24 cellular contexts compared by ENCODE assay signal in genomic region chr2:241415196-241415595, GRCh38.
"Had no signal": no experiment of that assay in that cellular context is flagged by ENCODE, and none has a peak within 500 bp of the region (broad histone marks: within the 10 kb centered on the region; RNA-seq: fewer than 3 reads in every experiment).

No MANE protein-coding gene starts in this region.

- H3K4me1 ChIP-seq: ascending aorta, body of pancreas, Peyer's patch had no signal

- H3K9me3 Mint-ChIP-seq: activated CD8-positive, alpha-beta T cell treated with anti-CD3 and anti-CD28 coated beads for 36 hours; activated naive CD4-positive, alpha-beta T cell treated with anti-CD3 and anti-CD28 coated beads, Interleukin-2, amount 10 ng/mL, durations not matched to agents 7 days and 5 days; activated T-cell treated with anti-CD3 and anti-CD28 coated beads, Interleukin-2, amount 50 U/mL, for 72 hours; activated T-helper 2 cell treated with anti-CD3 and anti-CD28 coated beads, Interferon-gamma antibody, Interleukin-2, Interleukin-4, amounts not matched to agents 10 μg/mL and 5 μg/mL and 100 μg/mL, durations not matched to agents 14 hours and 24 hours and 36 hours; T-helper 1 cell treated with Interleukin-12 subunit alpha and Interleukin-12 subunit beta and Interleukin-4 antibody, amounts not matched to agents 30 μg/mL and 1 μg/mL, for 36 hours had no signal

- H3K27me3 Mint-ChIP-seq: activated CD8-positive, alpha-beta T cell treated with anti-CD3 and anti-CD28 coated beads for 36 hours; activated naive CD4-positive, alpha-beta T cell treated with anti-CD3 and anti-CD28 coated beads, Interleukin-2, amount 10 ng/mL, durations not matched to agents 7 days and 5 days had no signal

- DNase-seq: activated CD4-positive, alpha-beta T cell treated with anti-CD3 and anti-CD28 coated beads for 4 hours; activated CD8-positive, alpha-beta memory T cell treated with anti-CD3 and anti-CD28 coated beads, Interleukin-2, amount 50 U/mL, for 4 hours; activated CD8-positive, alpha-beta T cell treated with anti-CD3 and anti-CD28 coated beads for 36 hours; activated gamma-delta T cell treated with Interleukin-2 at 50 U/mL for 16 hours; activated naive CD4-positive, alpha-beta T cell treated with anti-CD3 and anti-CD28 coated beads, Interleukin-2, amount 10 ng/mL, durations not matched to agents 7 days and 5 days; activated T-cell treated with anti-CD3 and anti-CD28 coated beads, Interleukin-2, amount 50 U/mL, for 72 hours; body of pancreas; central memory CD4-positive, alpha-beta T cell; Kasumi-1; NCI-H1105 treated with DMSO at 0.1 percent for 48 hours; NCI-H1436 treated with DMSO at 0.1 percent for 48 hours; NCI-H187; NCI-H2081; NCI-H446; NCI-H524; Peyer's patch; Right ventricle myocardium superior; SJCRH30 had no signal

- H3K9me3 ChIP-seq: ascending aorta, body of pancreas, Peyer's patch, SJCRH30 had no signal

- ATAC-seq: activated CD4-positive, CD25-positive, alpha-beta regulatory T cell treated with anti-CD3 and anti-CD28 coated beads, Interleukin-2, amount 50 U/mL, for 24 hours; activated CD8-positive, alpha-beta T cell treated with anti-CD3 and anti-CD28 coated beads for 36 hours; activated T-cell treated with anti-CD3 and anti-CD28 coated beads, Interleukin-2, amount 50 U/mL, for 72 hours; body of pancreas; SK-N-SH treated with all-trans-retinoic acid at 6 μM for 48 hours had no signal

- H3K4me3 ChIP-seq: ascending aorta, body of pancreas, Peyer's patch, SJCRH30 had no signal

- H3K27ac Mint-ChIP-seq: activated CD8-positive, alpha-beta T cell treated with anti-CD3 and anti-CD28 coated beads for 36 hours; activated naive CD4-positive, alpha-beta T cell treated with anti-CD3 and anti-CD28 coated beads, Interleukin-2, amount 10 ng/mL, durations not matched to agents 7 days and 5 days; activated T-cell treated with anti-CD3 and anti-CD28 coated beads, Interleukin-2, amount 50 U/mL, for 72 hours; activated T-helper 2 cell treated with anti-CD3 and anti-CD28 coated beads, Interferon-gamma antibody, Interleukin-2, Interleukin-4, amounts not matched to agents 10 μg/mL and 5 μg/mL and 100 μg/mL, durations not matched to agents 14 hours and 24 hours and 36 hours; T-helper 1 cell treated with Interleukin-12 subunit alpha and Interleukin-12 subunit beta and Interleukin-4 antibody, amounts not matched to agents 30 μg/mL and 1 μg/mL, for 36 hours had no signal

- H3K27me3 ChIP-seq: ascending aorta, body of pancreas, Peyer's patch, SJCRH30 had no signal

- H3K4me1 Mint-ChIP-seq: activated naive CD4-positive, alpha-beta T cell treated with anti-CD3 and anti-CD28 coated beads, Interleukin-2, amount 10 ng/mL, durations not matched to agents 7 days and 5 days had no signal

- H3K4me3 Mint-ChIP-seq: activated CD8-positive, alpha-beta T cell treated with anti-CD3 and anti-CD28 coated beads for 36 hours; activated naive CD4-positive, alpha-beta T cell treated with anti-CD3 and anti-CD28 coated beads, Interleukin-2, amount 10 ng/mL, durations not matched to agents 7 days and 5 days; activated T-cell treated with anti-CD3 and anti-CD28 coated beads, Interleukin-2, amount 50 U/mL, for 72 hours; T-helper 1 cell treated with Interleukin-12 subunit alpha and Interleukin-12 subunit beta and Interleukin-4 antibody, amounts not matched to agents 30 μg/mL and 1 μg/mL, for 36 hours had no signal

- H3K27ac ChIP-seq: ascending aorta, body of pancreas, Peyer's patch, RWPE1, SJCRH30 had no signal
